In genomic region chr5:132184588-132184987, GRCh38 we compare ENCODE assay signal across 31 cellular contexts. TPM values are rescaled to one million over a fixed set of nuclear protein-coding genes. Genes with fewer than 3 reads are reported as not detected.
DNase-seq lines count a peak whose midpoint lies in the region; ATAC-seq and TF ChIP-seq lines count a peak whose summit lies in the region.
"Had no signal": no experiment of that assay in that cellular context is flagged by ENCODE, and none has a peak within 500 bp of the region (broad histone marks: within the 10 kb centered on the region; RNA-seq: fewer than 3 reads in every experiment).

No MANE protein-coding gene starts in this region.

- no peak for TF ChIP-seq CTCF in HCT116 (IDR thresholded peaks at IDR 0.05 in 2 of 3, conservative IDR thresholded peaks at IDR 0.05 in 1 of 3; ENCODE audit: borderline replicate concordance in 1 of 3, insufficient read depth in 1 of 3, low read depth in 2 of 3, low read length in 2 of 3)
- TF ChIP-seq CTCF in foreskin keratinocyte (conservative IDR thresholded peaks at IDR 0.05): no peak

- CTCF ChIA-PET in HCT116 (lab: Charles Lee): no interaction called here

- no peaks in the 10 kb centered on the region for H3K79me2 ChIP-seq in HCT116 (ENCODE audit: insufficient read depth, low read length)
- H3K79me2 ChIP-seq: hepatocyte had no signal

- no peaks in the 10 kb centered on the region for H3K36me3 ChIP-seq in HCT116 (ENCODE audit: control insufficient read depth in 1 of 2, insufficient read depth in 2 of 2, low read length in 2 of 2)
- H3K36me3 ChIP-seq: breast epithelium, gastroesophageal sphincter, neural progenitor cell, pancreas had no signal

- ATAC-seq in HCT116 (peak; percentile 63), HG03139 (IDR thresholded peaks at IDR 0.05; ENCODE audit: unreplicated experiment) (no peak), foreskin keratinocyte (no peak)
- ATAC-seq: gastroesophageal sphincter; pancreas; PC-3; stimulated activated naive B cell treated with anti-CD40 and anti-IgM and Interleukin-4, amounts not matched to agents 10 μg/mL and 1 μg/mL and 100 μg/mL, for 72 hours had no signal

- no peaks in the 10 kb centered on the region for H4K20me1 ChIP-seq in HCT116 (ENCODE audit: insufficient read depth)

- H3K27me3 ChIP-seq in HCT116 (ENCODE audit: insufficient read depth, low read length) (no peaks in the 10 kb centered on the region), foreskin keratinocyte (no peaks in the 10 kb centered on the region)
- H3K27me3 ChIP-seq: breast epithelium, dorsolateral prefrontal cortex, gastroesophageal sphincter, hepatocyte, neural progenitor cell, pancreas had no signal

- H3K9ac ChIP-seq in HCT116 (ENCODE audit: low read length): no peak overlapping the region
- H3K9ac ChIP-seq: neural progenitor cell had no signal

- POLR2A ChIA-PET in HCT116 (lab: Charles Lee): no interaction called here

- H2AFZ ChIP-seq in HCT116 (ENCODE audit: low read depth, low read length, poor library complexity, severe bottlenecking): no peak overlapping the region
- H2AFZ ChIP-seq: hepatocyte, neural progenitor cell had no signal

- no peak for TF ChIP-seq POLR2A in HCT116 (IDR thresholded peaks at IDR 0.05; ENCODE audit: borderline replicate concordance, extremely low read depth, insufficient read depth, insufficient read length)

- no peaks in the 10 kb centered on the region for H3K9me2 ChIP-seq in HCT116 (ENCODE audit: insufficient read depth)

- no TSS peak for BruUV-seq in HCT116 (replicated peaks; lab: Mats Ljungman, UMichigan)

- H3K4me3 ChIP-seq in HCT116 (replicated peaks in 1 of 2; ENCODE audit: low read depth in 1 of 2, low read length in 2 of 2): no peak overlapping the region
- H3K4me3 ChIP-seq: breast epithelium, dorsolateral prefrontal cortex, gastroesophageal sphincter, hepatocyte, neural progenitor cell, pancreas, skin epidermis had no signal

- peak; percentile 47 for DNase-seq in DMS 273 (lab: John Stamatoyannopoulos, UW; ENCODE audit: unreplicated experiment)
- DNase-seq in DMS 273 treated with DMSO at 0.1 percent for 48 hours (lab: John Stamatoyannopoulos, UW): no peak
- DNase-seq in HCT116 (ENCODE audit: low read depth, low spot score): peak; percentile 16
- peak; percentile 41 for DNase-seq in SK-MEL-5 (ENCODE audit: low read depth, low spot score)
- peak; percentile 31 for DNase-seq in iPS-NIHi7 (ENCODE audit: extremely low spot score)
- no peak for DNase-seq in foreskin keratinocyte
- DNase-seq in SKM-1 (lab: John Stamatoyannopoulos, UW; ENCODE audit: unreplicated experiment): no peak
- DNase-seq: activated CD4-positive, alpha-beta T cell treated with anti-CD3 and anti-CD28 coated beads, Interleukin-2, amount 10 ng/mL, durations not matched to agents 24 days and 14 days; activated effector memory CD4-positive, alpha-beta T cell treated with anti-CD3 and anti-CD28 coated beads, Interleukin-2, amount 50 U/mL, for 16 hours; activated T-cell treated with anti-CD3 and anti-CD28 coated beads, Interleukin-2, amount 50 U/mL, for 1 hour; anterior cingulate cortex; COR-L47; DND-41; dorsolateral prefrontal cortex; immature natural killer cell; NCI-H1105; NCI-H187; NCI-H524; pancreas; PC-3; retina; stimulated activated naive B cell treated with anti-CD40 and anti-IgM and Interleukin-4, amounts not matched to agents 10 μg/mL and 1 μg/mL and 100 μg/mL, for 72 hours; substantia nigra had no signal

- TF ChIP-seq RAD21 in HCT116 (IDR thresholded peaks at IDR 0.05; ENCODE audit: low read depth): no peak

- RAD21 ChIA-PET in HCT116 (lab: Charles Lee; ENCODE audit: low non-redundant PET in 1 of 2, low total read pairs in 2 of 2, uncharacterized antibody in 2 of 2, unreplicated experiment in 2 of 2): no interaction called here

- H3K4me2 ChIP-seq in HCT116 (ENCODE audit: low read length): no peak overlapping the region
- H3K4me2 ChIP-seq: hepatocyte, neural progenitor cell had no signal

- H3K9me3 ChIP-seq in HCT116 (ENCODE audit: control insufficient read depth in 1 of 2, insufficient read depth in 1 of 2, low read depth in 1 of 2, low read length in 2 of 2): no peaks in the 10 kb centered on the region
- H3K9me3 ChIP-seq: breast epithelium, gastroesophageal sphincter, pancreas had no signal

- H3K4me1 ChIP-seq in HCT116 (ENCODE audit: control insufficient read depth in 1 of 2, insufficient read depth in 2 of 2, low read length in 2 of 2): peaks cover 3 to 15% of the 10 kb centered on the region in 2 experiments; a peak in 3 of 4 replicates
- peaks cover 9% of the 10 kb centered on the region for H3K4me1 ChIP-seq in foreskin keratinocyte
- H3K4me1 ChIP-seq: breast epithelium, neural progenitor cell, pancreas had no signal

- in situ Hi-C loops in SK-MEL-5 (cut with HindIII; ENCODE audit: low pct_unique_long_range_greater_than_20kb, low sequenced_read_pairs): no loop called here

- intact Hi-C loops in HCT116 (cut with micrococcal nuclease): no loop called here

- H3K27ac ChIP-seq in HCT116 (ENCODE audit: low read depth, low read length) (no peak overlapping the region), foreskin keratinocyte (no peak overlapping the region)
- H3K27ac ChIP-seq: 22Rv1, breast epithelium, C4-2B, dorsolateral prefrontal cortex, gastroesophageal sphincter, hepatocyte, neural progenitor cell, pancreas, skin epidermis had no signal

TF ChIP-seq in HCT116, 20 proteins besides CTCF, POLR2A, EP300 and RAD21:
- TF ChIP-seq SP1 (IDR thresholded peaks at IDR 0.05; ENCODE audit: low read depth): peak; percentile 46; the same call in 1 of the 2 replicates
- TF ChIP-seq EZH2phosphoT487 (IDR thresholded peaks at IDR 0.05; ENCODE audit: borderline replicate concordance): no peak

RNA-seq across cellular contexts. Expression of gene P4HA2, which starts 43.1 kb away (rescaled TPM):
- 29.0 TPM for total RNA-seq in HCT116 (2021; ENCODE audit: unreplicated experiment)
- 60.4 and 81.2 TPM in 2 replicates for polyA plus RNA-seq in HCT116 (2012)
- total RNA-seq in SK-MEL-5 (2014; rRNA removed; shearing (Covaris generic)): 66.3 and 69.8 TPM in 2 replicates
- polyA plus RNA-seq in SK-MEL-5 (2015; cell fraction: cytosol; rRNA removed): 42.8 and 51.3 TPM in 2 replicates
- polyA plus RNA-seq in SK-MEL-5 (2015; cell fraction: nucleus; rRNA removed): 13.3 and 14.9 TPM in 2 replicates
- total RNA-seq in foreskin keratinocyte: 49.9 and 74.4 TPM in 2 replicates
- 36.1 and 51.0 TPM in 2 replicates for polyA plus RNA-seq in foreskin keratinocyte

Comparison
In these comparisons a context has a peak if more than half of its experiments do, and no peak if none do; other contexts are left out.
1. DNase-seq: peak in DMS 273 (single experiment), HCT116 (single experiment), SK-MEL-5 (single experiment) and iPS-NIHi7 (single experiment); none in DMS 273 treated with DMSO at 0.1 percent for 48 hours (single experiment), foreskin keratinocyte (0 of 2) and SKM-1 (single experiment).